Comparison of ENCODE assay signal across 17 cellular contexts in genomic region chr14:58294201-58294600, GRCh38.
"Had no signal": no experiment of that assay in that cellular context is flagged by ENCODE, and none has a peak within 500 bp of the region (broad histone marks: within the 10 kb centered on the region; RNA-seq: fewer than 3 reads in every experiment).

No MANE protein-coding gene starts in this region.

- H3K4me2 ChIP-seq: SK-N-SH had no signal

- H3K4me3 ChIP-seq: adrenal gland, cardiac muscle cell, dorsolateral prefrontal cortex, lower lobe of right lung, upper lobe of left lung had no signal

- H3K9me3 ChIP-seq: adrenal gland, lower lobe of right lung, SK-N-SH, upper lobe of left lung had no signal

- DNase-seq: activated CD4-positive, alpha-beta T cell treated with anti-CD3 and anti-CD28 coated beads for 4 hours; activated CD8-positive, alpha-beta memory T cell treated with anti-CD3 and anti-CD28 coated beads, Interleukin-2, amount 50 U/mL, for 4 hours; activated CD8-positive, alpha-beta T cell treated with anti-CD3 and anti-CD28 coated beads, Interleukin-2, amount 10 ng/mL, durations not matched to agents 7 days and 5 days; activated naive CD4-positive, alpha-beta T cell; adrenal gland; dorsolateral prefrontal cortex; endodermal cell; left colon; lower lobe of right lung; midbrain; SK-N-SH; T-helper 1 cell; WERI-Rb-1 had no signal

- H3K27ac Mint-ChIP-seq: activated CD8-positive, alpha-beta T cell treated with anti-CD3 and anti-CD28 coated beads, Interleukin-2, amount 10 ng/mL, durations not matched to agents 7 days and 5 days; endodermal cell; stimulated activated memory B cell treated with anti-CD40 and anti-IgM and Interleukin-4, amounts not matched to agents 10 μg/mL and 1 μg/mL and 100 μg/mL, for 72 hours had no signal

- ATAC-seq: activated CD8-positive, alpha-beta T cell treated with anti-CD3 and anti-CD28 coated beads, Interleukin-2, amount 10 ng/mL, durations not matched to agents 7 days and 5 days; left colon; lower lobe of right lung; stimulated activated memory B cell treated with anti-CD40 and anti-IgM and Interleukin-4, amounts not matched to agents 10 μg/mL and 1 μg/mL and 100 μg/mL, for 72 hours had no signal

- H3K27me3 Mint-ChIP-seq: stimulated activated memory B cell treated with anti-CD40 and anti-IgM and Interleukin-4, amounts not matched to agents 10 μg/mL and 1 μg/mL and 100 μg/mL, for 72 hours had no signal

- FAIRE-seq: islet of Langerhans had no signal

- H3K27ac ChIP-seq: adrenal gland, cardiac muscle cell, dorsolateral prefrontal cortex, lower lobe of right lung, upper lobe of left lung, WERI-Rb-1 had no signal

- H3K9me3 Mint-ChIP-seq: endodermal cell; stimulated activated memory B cell treated with anti-CD40 and anti-IgM and Interleukin-4, amounts not matched to agents 10 μg/mL and 1 μg/mL and 100 μg/mL, for 72 hours had no signal

- H3K9ac ChIP-seq: SK-N-SH had no signal

- H3K27me3 ChIP-seq: adrenal gland, cardiac muscle cell, dorsolateral prefrontal cortex, upper lobe of left lung had no signal

- H3K4me3 Mint-ChIP-seq: activated CD8-positive, alpha-beta T cell treated with anti-CD3 and anti-CD28 coated beads, Interleukin-2, amount 10 ng/mL, durations not matched to agents 7 days and 5 days; endodermal cell; stimulated activated memory B cell treated with anti-CD40 and anti-IgM and Interleukin-4, amounts not matched to agents 10 μg/mL and 1 μg/mL and 100 μg/mL, for 72 hours had no signal
